ENCODE assay signal across 8 cellular contexts in the genomic region with DNA sequence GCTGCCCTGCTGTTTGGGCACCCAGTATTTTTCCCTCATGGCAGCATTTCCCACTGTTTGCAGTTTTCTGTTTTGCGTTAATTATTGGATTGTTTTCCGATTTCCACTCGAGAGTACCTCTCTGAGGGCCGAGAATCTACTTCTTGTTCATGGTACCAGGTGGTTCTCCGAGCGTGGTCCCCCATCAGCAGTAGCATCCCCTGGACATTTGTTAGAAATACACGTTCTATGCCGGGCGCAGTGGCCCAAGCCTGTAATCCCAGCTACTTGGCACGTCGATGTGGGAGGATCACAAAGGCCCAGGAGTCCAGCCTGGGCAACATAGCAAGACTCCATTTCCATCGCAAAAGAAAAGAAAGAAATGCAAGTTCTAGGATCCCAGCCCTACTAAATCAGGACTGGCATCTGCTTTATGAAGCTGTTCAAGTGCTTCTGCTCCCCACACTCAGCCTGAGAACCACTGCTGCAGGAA. TPM values are rescaled to one million over a fixed set of nuclear protein-coding genes. Genes with fewer than 3 reads are reported as not detected.
DNase-seq lines count a peak whose midpoint lies in the region; ATAC-seq and TF ChIP-seq lines count a peak whose summit lies in the region.

No MANE protein-coding gene starts in this region.

- H3K4me1 Mint-ChIP-seq in CD4-positive, CD25-positive, alpha-beta regulatory T cell = peaks cover 0 to 29% (median 10%) of the 10 kb centered on the region in 4 donors

- peak overlapping the region in 2 of 3 donors; percentile 88 to 93 for H3K27ac Mint-ChIP-seq in CD4-positive, CD25-positive, alpha-beta regulatory T cell

- H3K36me3 Mint-ChIP-seq in CD4-positive, CD25-positive, alpha-beta regulatory T cell = peaks cover 11% of the 10 kb centered on the region

- no peak for DNase-seq in CD4-positive, CD25-positive, alpha-beta regulatory T cell
- DNase-seq in NCI-H69 (lab: John Stamatoyannopoulos, UW) = peak; percentile 52
- no peak for DNase-seq in effector memory CD4-positive, alpha-beta T cell
- DNase-seq in ACHN = no peak
- no peak for DNase-seq in EL
- DNase-seq in SIG-M5 (lab: John Stamatoyannopoulos, UW) = no peak
- no peak for DNase-seq in putamen (ENCODE audit: low spot score)

- no peak for TF ChIP-seq CTCF in neural cell (IDR thresholded peaks at IDR 0.05; ENCODE audit: poor library complexity, severe bottlenecking)

- no peaks in the 10 kb centered on the region for H4K20me1 ChIP-seq in neural cell (ENCODE audit: insufficient read depth)

- H3K79me2 ChIP-seq in neural cell (replicated peaks; ENCODE audit: insufficient read depth, low read length) = peaks cover 17% of the 10 kb centered on the region

- peak overlapping the region; percentile 74 for H3K4me2 ChIP-seq in neural cell (ENCODE audit: low read length)

- no peaks in the 10 kb centered on the region for H3K9me3 ChIP-seq in CD4-positive, CD25-positive, alpha-beta regulatory T cell (ENCODE audit: control insufficient read depth in 2 of 2, low read length in 2 of 2)
- no peaks in the 10 kb centered on the region for H3K9me3 ChIP-seq in effector memory CD4-positive, alpha-beta T cell (ENCODE audit: control insufficient read depth, low read length)
- H3K9me3 ChIP-seq in neural cell (ENCODE audit: low read length) = no peaks in the 10 kb centered on the region

- H3K36me3 ChIP-seq in CD4-positive, CD25-positive, alpha-beta regulatory T cell (ENCODE audit: control insufficient read depth, insufficient read depth, low read length) = peaks cover 28% of the 10 kb centered on the region
- H3K36me3 ChIP-seq in effector memory CD4-positive, alpha-beta T cell (ENCODE audit: control insufficient read depth, insufficient read depth, low read length) = peaks cover 34% of the 10 kb centered on the region
- H3K36me3 ChIP-seq in neural cell (ENCODE audit: insufficient read depth, low read length) = no peaks in the 10 kb centered on the region

- H3K9me2 ChIP-seq in neural cell (ENCODE audit: insufficient read depth, low read length) = no peaks in the 10 kb centered on the region

- no peak for ATAC-seq in CD4-positive, CD25-positive, alpha-beta regulatory T cell (ENCODE audit: low read depth in 2 of 2)

- H3K4me3 ChIP-seq in CD4-positive, CD25-positive, alpha-beta regulatory T cell (ENCODE audit: low read depth, low read length) = peak overlapping the region; percentile 85
- H3K4me3 ChIP-seq in effector memory CD4-positive, alpha-beta T cell (ENCODE audit: insufficient read depth, low read depth, low read length, poor library complexity, severe bottlenecking) = peak overlapping the region; percentile 63
- peak overlapping the region; percentile 92 for H3K4me3 ChIP-seq in neural cell (ENCODE audit: low read length)

- H2AFZ ChIP-seq in neural cell (ENCODE audit: low read depth, low read length) = no peak overlapping the region

- peak overlapping the region; percentile 72 for H3K9ac ChIP-seq in neural cell (ENCODE audit: low read length)

- no peaks in the 10 kb centered on the region for H3K27me3 ChIP-seq in CD4-positive, CD25-positive, alpha-beta regulatory T cell (ENCODE audit: control insufficient read depth, insufficient read depth, low read length)
- no peaks in the 10 kb centered on the region for H3K27me3 ChIP-seq in effector memory CD4-positive, alpha-beta T cell (replicated peaks; ENCODE audit: control insufficient read depth, insufficient read depth, low read length, poor library complexity, severe bottlenecking)
- H3K27me3 ChIP-seq in neural cell (ENCODE audit: insufficient read depth, low read depth, low read length) = no peaks in the 10 kb centered on the region

- peak overlapping the region; percentile 73 for H3K27ac ChIP-seq in CD4-positive, CD25-positive, alpha-beta regulatory T cell (ENCODE audit: insufficient read depth, low read length, poor library complexity, severe bottlenecking)
- peak overlapping the region; percentile 77 for H3K27ac ChIP-seq in effector memory CD4-positive, alpha-beta T cell (ENCODE audit: insufficient read depth, low read length, poor library complexity, severe bottlenecking)
- H3K27ac ChIP-seq in neural cell (ENCODE audit: low read length) = no peak overlapping the region

- no peaks in the 10 kb centered on the region for H3K27me3 Mint-ChIP-seq in CD4-positive, CD25-positive, alpha-beta regulatory T cell

- in situ Hi-C loops in ACHN (cut with HindIII; ENCODE audit: low pct_ligation_motif_present, low pct_unique_long_range_greater_than_20kb, low sequenced_read_pairs) = no loop called here

- H3K4me1 ChIP-seq in CD4-positive, CD25-positive, alpha-beta regulatory T cell (ENCODE audit: control insufficient read depth, insufficient read depth, low read length, poor library complexity, severe bottlenecking) = peaks cover 21% of the 10 kb centered on the region
- H3K4me1 ChIP-seq in effector memory CD4-positive, alpha-beta T cell (ENCODE audit: control insufficient read depth, insufficient read depth, low read length, poor library complexity, severe bottlenecking) = peaks cover 9% of the 10 kb centered on the region

- TF ChIP-seq EP300 in neural cell (conservative IDR thresholded peaks at IDR 0.05; ENCODE audit: poor library complexity, severe bottlenecking) = no peak

- no peaks in the 10 kb centered on the region for H3K9me3 Mint-ChIP-seq in CD4-positive, CD25-positive, alpha-beta regulatory T cell

- no peak for TF ChIP-seq RAD21 in neural cell (conservative IDR thresholded peaks at IDR 0.05)

- H3K4me3 Mint-ChIP-seq in CD4-positive, CD25-positive, alpha-beta regulatory T cell = peak overlapping the region; percentile 88 to 96 (median 91)

- H3F3A ChIP-seq in neural cell (ENCODE audit: insufficient read depth, low read length, poor library complexity, severe bottlenecking) = no peaks in the 10 kb centered on the region

TF ChIP-seq in neural cell, 6 proteins besides CTCF, POLR2A, EP300 and RAD21:
- TF ChIP-seq TAF1 (IDR thresholded peaks at IDR 0.05; ENCODE audit: low read depth) (no peak), EZH2 (IDR thresholded peaks at IDR 0.05; ENCODE audit: borderline replicate concordance, insufficient read depth, low read length, poor library complexity, severe bottlenecking) (no peak)
- TF ChIP-seq, protein P1, sequence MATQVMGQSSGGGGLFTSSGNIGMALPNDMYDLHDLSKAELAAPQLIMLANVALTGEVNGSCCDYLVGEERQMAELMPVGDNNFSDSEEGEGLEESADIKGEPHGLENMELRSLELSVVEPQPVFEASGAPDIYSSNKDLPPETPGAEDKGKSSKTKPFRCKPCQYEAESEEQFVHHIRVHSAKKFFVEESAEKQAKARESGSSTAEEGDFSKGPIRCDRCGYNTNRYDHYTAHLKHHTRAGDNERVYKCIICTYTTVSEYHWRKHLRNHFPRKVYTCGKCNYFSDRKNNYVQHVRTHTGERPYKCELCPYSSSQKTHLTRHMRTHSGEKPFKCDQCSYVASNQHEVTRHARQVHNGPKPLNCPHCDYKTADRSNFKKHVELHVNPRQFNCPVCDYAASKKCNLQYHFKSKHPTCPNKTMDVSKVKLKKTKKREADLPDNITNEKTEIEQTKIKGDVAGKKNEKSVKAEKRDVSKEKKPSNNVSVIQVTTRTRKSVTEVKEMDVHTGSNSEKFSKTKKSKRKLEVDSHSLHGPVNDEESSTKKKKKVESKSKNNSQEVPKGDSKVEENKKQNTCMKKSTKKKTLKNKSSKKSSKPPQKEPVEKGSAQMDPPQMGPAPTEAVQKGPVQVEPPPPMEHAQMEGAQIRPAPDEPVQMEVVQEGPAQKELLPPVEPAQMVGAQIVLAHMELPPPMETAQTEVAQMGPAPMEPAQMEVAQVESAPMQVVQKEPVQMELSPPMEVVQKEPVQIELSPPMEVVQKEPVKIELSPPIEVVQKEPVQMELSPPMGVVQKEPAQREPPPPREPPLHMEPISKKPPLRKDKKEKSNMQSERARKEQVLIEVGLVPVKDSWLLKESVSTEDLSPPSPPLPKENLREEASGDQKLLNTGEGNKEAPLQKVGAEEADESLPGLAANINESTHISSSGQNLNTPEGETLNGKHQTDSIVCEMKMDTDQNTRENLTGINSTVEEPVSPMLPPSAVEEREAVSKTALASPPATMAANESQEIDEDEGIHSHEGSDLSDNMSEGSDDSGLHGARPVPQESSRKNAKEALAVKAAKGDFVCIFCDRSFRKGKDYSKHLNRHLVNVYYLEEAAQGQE (IDR thresholded peaks at IDR 0.05; ENCODE audit: borderline replicate concordance) = no peak

RNA-seq across cellular contexts. Expression of a gene that starts 0.7 kb away (rescaled TPM):
- total RNA-seq in CD4-positive, CD25-positive, alpha-beta regulatory T cell = 24.1 TPM
- polyA plus RNA-seq in CD4-positive, CD25-positive, alpha-beta regulatory T cell = 10 to 100 TPM; 12.1 to 17.3 (median 14.2) TPM
- polyA plus RNA-seq in neural cell = 31.3 and 35.8 TPM in 2 replicates
- 19.9 and 20.5 TPM in 2 replicates for polyA minus RNA-seq in neural cell

RNA-seq across cellular contexts. Expression of a gene that starts 14.0 kb away (rescaled TPM):
- 24.5 TPM for total RNA-seq in CD4-positive, CD25-positive, alpha-beta regulatory T cell
- polyA plus RNA-seq in CD4-positive, CD25-positive, alpha-beta regulatory T cell = 100 to 1,000 TPM in 2 of 4 donors, 10 to 100 TPM in 2; 83.8 to 138 (median 93.9) TPM
- 9.7 and 12.8 TPM in 2 replicates for polyA plus RNA-seq in neural cell
- 5.7 and 7.3 TPM in 2 replicates for polyA minus RNA-seq in neural cell
